ENCODE assay signal across 1 cellular context in the genomic region with DNA sequence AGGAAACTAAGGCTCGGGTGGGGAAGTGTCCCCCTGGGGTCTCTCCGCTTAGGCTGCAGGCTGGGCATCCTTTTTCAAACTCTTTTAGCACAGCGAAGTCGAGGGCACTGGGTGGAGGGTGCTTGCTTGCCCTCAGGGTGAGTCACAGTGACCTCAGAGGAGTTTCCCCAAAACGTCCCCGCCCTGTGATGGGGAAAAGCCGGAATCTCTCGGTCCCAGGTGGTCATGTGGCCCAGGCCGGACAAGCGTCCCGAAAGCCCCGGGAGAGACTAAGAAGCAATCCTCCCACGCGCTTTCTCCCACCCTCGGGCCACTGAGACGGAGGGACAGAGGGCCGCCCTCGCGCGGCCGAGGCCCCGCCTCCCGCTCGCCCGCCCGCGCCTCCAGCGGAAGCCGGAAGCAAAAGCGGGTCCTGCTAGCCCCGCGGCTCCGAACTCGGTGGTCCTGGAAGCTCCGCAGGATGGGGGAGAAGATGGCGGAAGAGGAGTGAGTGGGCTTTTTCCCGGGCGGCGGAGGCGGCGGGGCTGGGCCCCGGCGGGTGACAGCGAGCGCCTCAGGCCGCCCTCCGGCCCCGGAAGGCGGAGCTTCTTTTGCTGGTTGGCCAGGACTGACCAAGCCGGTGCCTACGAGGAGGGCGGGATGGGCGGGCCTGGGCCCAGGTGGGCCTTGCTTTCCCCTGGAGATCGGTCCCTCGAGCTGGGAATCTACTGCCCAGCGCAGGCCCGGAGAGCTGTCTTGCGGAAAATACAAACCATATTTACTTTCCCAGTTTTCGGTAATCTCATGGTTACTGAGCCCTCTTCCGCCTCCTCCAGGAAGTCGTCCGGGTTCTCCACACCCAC.
TF ChIP-seq lines count a peak whose summit lies in the region.

A gene with protein sequence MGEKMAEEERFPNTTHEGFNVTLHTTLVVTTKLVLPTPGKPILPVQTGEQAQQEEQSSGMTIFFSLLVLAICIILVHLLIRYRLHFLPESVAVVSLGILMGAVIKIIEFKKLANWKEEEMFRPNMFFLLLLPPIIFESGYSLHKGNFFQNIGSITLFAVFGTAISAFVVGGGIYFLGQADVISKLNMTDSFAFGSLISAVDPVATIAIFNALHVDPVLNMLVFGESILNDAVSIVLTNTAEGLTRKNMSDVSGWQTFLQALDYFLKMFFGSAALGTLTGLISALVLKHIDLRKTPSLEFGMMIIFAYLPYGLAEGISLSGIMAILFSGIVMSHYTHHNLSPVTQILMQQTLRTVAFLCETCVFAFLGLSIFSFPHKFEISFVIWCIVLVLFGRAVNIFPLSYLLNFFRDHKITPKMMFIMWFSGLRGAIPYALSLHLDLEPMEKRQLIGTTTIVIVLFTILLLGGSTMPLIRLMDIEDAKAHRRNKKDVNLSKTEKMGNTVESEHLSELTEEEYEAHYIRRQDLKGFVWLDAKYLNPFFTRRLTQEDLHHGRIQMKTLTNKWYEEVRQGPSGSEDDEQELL (plus strand): TSS at position 366 of the 842 bp plus-strand sequence. CDS start 95 bp downstream, at position 461.

TF ChIP-seq in HepG2, 621 proteins besides CTCF, POLR2A, EP300 and RAD21 (continued from another document and continues in another):
- TF ChIP-seq, protein P1, sequence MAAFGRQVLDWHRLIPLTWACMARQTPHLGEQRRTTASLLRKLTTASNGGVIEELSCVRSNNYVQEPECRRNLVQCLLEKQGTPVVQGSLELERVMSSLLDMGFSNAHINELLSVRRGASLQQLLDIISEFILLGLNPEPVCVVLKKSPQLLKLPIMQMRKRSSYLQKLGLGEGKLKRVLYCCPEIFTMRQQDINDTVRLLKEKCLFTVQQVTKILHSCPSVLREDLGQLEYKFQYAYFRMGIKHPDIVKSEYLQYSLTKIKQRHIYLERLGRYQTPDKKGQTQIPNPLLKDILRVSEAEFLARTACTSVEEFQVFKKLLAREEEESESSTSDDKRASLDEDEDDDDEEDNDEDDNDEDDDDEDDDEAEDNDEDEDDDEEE (CRISPR knock-in tag; IDR thresholded peaks at IDR 0.05) = no peak
- no peak for TF ChIP-seq SIX4 (CRISPR knock-in tag; IDR thresholded peaks at IDR 0.05)
- TF ChIP-seq RELA (CRISPR knock-in tag; IDR thresholded peaks at IDR 0.05) = no peak; the same call in 1 of the 2 replicates
- TF ChIP-seq NBN (conservative IDR thresholded peaks at IDR 0.05) = no peak
- TF ChIP-seq, protein P2, sequence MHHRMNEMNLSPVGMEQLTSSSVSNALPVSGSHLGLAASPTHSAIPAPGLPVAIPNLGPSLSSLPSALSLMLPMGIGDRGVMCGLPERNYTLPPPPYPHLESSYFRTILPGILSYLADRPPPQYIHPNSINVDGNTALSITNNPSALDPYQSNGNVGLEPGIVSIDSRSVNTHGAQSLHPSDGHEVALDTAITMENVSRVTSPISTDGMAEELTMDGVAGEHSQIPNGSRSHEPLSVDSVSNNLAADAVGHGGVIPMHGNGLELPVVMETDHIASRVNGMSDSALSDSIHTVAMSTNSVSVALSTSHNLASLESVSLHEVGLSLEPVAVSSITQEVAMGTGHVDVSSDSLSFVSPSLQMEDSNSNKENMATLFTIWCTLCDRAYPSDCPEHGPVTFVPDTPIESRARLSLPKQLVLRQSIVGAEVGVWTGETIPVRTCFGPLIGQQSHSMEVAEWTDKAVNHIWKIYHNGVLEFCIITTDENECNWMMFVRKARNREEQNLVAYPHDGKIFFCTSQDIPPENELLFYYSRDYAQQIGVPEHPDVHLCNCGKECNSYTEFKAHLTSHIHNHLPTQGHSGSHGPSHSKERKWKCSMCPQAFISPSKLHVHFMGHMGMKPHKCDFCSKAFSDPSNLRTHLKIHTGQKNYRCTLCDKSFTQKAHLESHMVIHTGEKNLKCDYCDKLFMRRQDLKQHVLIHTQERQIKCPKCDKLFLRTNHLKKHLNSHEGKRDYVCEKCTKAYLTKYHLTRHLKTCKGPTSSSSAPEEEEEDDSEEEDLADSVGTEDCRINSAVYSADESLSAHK (CRISPR knock-in tag; IDR thresholded peaks at IDR 0.05; ENCODE audit: borderline replicate concordance) = no peak; the same call in 1 of the 2 replicates
- TF ChIP-seq, protein P3, sequence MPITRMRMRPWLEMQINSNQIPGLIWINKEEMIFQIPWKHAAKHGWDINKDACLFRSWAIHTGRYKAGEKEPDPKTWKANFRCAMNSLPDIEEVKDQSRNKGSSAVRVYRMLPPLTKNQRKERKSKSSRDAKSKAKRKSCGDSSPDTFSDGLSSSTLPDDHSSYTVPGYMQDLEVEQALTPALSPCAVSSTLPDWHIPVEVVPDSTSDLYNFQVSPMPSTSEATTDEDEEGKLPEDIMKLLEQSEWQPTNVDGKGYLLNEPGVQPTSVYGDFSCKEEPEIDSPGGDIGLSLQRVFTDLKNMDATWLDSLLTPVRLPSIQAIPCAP (CRISPR knock-in tag; IDR thresholded peaks at IDR 0.05; ENCODE audit: low read depth) = no peak
- TF ChIP-seq, protein P4, sequence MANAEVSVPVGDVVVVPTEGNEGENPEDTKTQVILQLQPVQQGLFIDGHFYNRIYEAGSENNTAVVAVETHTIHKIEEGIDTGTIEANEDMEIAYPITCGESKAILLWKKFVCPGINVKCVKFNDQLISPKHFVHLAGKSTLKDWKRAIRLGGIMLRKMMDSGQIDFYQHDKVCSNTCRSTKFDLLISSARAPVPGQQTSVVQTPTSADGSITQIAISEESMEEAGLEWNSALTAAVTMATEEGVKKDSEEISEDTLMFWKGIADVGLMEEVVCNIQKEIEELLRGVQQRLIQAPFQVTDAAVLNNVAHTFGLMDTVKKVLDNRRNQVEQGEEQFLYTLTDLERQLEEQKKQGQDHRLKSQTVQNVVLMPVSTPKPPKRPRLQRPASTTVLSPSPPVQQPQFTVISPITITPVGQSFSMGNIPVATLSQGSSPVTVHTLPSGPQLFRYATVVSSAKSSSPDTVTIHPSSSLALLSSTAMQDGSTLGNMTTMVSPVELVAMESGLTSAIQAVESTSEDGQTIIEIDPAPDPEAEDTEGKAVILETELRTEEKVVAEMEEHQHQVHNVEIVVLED (CRISPR knock-in tag; IDR thresholded peaks at IDR 0.05; ENCODE audit: borderline replicate concordance) = peak; percentile 80; the same call in 1 of the 2 replicates
- no peak; the same call in 1 of the 2 replicates for TF ChIP-seq ZFP36L1 (CRISPR knock-in tag; IDR thresholded peaks at IDR 0.05)
- TF ChIP-seq, protein P5, sequence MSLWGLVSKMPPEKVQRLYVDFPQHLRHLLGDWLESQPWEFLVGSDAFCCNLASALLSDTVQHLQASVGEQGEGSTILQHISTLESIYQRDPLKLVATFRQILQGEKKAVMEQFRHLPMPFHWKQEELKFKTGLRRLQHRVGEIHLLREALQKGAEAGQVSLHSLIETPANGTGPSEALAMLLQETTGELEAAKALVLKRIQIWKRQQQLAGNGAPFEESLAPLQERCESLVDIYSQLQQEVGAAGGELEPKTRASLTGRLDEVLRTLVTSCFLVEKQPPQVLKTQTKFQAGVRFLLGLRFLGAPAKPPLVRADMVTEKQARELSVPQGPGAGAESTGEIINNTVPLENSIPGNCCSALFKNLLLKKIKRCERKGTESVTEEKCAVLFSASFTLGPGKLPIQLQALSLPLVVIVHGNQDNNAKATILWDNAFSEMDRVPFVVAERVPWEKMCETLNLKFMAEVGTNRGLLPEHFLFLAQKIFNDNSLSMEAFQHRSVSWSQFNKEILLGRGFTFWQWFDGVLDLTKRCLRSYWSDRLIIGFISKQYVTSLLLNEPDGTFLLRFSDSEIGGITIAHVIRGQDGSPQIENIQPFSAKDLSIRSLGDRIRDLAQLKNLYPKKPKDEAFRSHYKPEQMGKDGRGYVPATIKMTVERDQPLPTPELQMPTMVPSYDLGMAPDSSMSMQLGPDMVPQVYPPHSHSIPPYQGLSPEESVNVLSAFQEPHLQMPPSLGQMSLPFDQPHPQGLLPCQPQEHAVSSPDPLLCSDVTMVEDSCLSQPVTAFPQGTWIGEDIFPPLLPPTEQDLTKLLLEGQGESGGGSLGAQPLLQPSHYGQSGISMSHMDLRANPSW (CRISPR knock-in tag; IDR thresholded peaks at IDR 0.05; ENCODE audit: borderline replicate concordance) = no peak
- TF ChIP-seq, protein P6, sequence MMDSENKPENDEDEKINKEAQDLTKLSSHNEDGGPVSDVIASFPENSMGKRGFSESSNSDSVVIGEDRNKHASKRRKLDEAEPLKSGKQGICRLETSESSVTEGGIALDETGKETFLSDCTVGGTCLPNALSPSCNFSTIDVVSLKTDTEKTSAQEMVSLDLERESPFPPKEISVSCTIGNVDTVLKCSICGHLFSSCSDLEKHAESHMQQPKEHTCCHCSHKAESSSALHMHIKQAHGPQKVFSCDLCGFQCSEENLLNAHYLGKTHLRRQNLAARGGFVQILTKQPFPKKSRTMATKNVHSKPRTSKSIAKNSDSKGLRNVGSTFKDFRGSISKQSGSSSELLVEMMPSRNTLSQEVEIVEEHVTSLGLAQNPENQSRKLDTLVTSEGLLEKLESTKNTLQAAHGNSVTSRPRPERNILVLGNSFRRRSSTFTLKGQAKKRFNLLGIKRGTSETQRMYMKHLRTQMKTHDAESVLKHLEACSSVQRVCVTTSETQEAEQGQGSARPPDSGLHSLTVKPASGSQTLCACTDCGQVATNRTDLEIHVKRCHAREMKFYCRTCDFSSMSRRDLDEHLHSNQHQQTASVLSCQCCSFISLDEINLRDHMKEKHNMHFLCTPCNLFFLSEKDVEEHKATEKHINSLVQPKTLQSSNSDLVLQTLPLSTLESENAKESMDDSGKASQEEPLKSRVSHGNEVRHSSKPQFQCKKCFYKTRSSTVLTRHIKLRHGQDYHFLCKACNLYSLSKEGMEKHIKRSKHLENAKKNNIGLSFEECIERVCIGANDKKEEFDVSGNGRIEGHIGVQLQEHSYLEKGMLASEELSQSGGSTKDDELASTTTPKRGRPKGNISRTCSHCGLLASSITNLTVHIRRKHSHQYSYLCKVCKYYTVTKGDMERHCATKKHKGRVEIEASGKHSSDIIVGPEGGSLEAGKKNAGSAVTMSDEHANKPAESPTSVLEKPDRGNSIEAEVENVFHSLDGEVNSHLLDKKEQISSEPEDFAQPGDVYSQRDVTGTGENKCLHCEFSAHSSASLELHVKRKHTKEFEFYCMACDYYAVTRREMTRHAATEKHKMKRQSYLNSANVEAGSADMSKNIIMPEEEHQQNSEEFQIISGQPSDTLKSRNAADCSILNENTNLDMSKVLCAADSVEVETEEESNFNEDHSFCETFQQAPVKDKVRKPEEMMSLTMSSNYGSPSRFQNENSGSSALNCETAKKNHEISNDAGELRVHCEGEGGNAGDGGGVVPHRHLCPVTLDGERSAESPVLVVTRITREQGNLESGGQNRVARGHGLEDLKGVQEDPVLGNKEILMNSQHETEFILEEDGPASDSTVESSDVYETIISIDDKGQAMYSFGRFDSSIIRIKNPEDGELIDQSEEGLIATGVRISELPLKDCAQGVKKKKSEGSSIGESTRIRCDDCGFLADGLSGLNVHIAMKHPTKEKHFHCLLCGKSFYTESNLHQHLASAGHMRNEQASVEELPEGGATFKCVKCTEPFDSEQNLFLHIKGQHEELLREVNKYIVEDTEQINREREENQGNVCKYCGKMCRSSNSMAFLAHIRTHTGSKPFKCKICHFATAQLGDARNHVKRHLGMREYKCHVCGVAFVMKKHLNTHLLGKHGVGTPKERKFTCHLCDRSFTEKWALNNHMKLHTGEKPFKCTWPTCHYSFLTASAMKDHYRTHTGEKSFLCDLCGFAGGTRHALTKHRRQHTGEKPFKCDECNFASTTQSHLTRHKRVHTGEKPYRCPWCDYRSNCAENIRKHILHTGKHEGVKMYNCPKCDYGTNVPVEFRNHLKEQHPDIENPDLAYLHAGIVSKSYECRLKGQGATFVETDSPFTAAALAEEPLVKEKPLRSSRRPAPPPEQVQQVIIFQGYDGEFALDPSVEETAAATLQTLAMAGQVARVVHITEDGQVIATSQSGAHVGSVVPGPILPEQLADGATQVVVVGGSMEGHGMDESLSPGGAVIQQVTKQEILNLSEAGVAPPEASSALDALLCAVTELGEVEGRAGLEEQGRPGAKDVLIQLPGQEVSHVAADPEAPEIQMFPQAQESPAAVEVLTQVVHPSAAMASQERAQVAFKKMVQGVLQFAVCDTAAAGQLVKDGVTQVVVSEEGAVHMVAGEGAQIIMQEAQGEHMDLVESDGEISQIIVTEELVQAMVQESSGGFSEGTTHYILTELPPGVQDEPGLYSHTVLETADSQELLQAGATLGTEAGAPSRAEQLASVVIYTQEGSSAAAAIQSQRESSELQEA (CRISPR knock-in tag; IDR thresholded peaks at IDR 0.05; ENCODE audit: not compliant biosample characterization) = no peak
- peak; percentile 93; the same call in 1 of the 2 replicates for TF ChIP-seq ZNF775 (CRISPR knock-in tag; IDR thresholded peaks at IDR 0.05; ENCODE audit: borderline replicate concordance)
- peak; percentile 99 for TF ChIP-seq ZFP36 (IDR thresholded peaks at IDR 0.05; ENCODE audit: borderline replicate concordance, low read depth, low read length, partially characterized antibody)
- no peak for TF ChIP-seq CREM (IDR thresholded peaks at IDR 0.05)
- TF ChIP-seq CREM (CRISPR knock-in tag; IDR thresholded peaks at IDR 0.05) = no peak
- TF ChIP-seq RBAK (CRISPR knock-in tag; IDR thresholded peaks at IDR 0.05) = no peak
- peak; percentile 58; the same call in 1 of the 2 replicates for TF ChIP-seq NPAS2 (CRISPR knock-in tag; IDR thresholded peaks at IDR 0.05; ENCODE audit: borderline replicate concordance)
- TF ChIP-seq, protein P7, sequence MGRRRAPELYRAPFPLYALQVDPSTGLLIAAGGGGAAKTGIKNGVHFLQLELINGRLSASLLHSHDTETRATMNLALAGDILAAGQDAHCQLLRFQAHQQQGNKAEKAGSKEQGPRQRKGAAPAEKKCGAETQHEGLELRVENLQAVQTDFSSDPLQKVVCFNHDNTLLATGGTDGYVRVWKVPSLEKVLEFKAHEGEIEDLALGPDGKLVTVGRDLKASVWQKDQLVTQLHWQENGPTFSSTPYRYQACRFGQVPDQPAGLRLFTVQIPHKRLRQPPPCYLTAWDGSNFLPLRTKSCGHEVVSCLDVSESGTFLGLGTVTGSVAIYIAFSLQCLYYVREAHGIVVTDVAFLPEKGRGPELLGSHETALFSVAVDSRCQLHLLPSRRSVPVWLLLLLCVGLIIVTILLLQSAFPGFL (CRISPR knock-in tag; IDR thresholded peaks at IDR 0.05) = no peak
- TF ChIP-seq ATRX (CRISPR knock-in tag; IDR thresholded peaks at IDR 0.05; ENCODE audit: borderline replicate concordance) = no peak
- peak; percentile 96 for TF ChIP-seq YEATS4 (CRISPR knock-in tag; IDR thresholded peaks at IDR 0.05; ENCODE audit: borderline replicate concordance)
- no peak; the same call in 1 of the 2 replicates for TF ChIP-seq ZNF570 (CRISPR knock-in tag; IDR thresholded peaks at IDR 0.05; ENCODE audit: borderline replicate concordance)
- TF ChIP-seq U2AF2 (IDR thresholded peaks at IDR 0.05; ENCODE audit: low read depth, low read length) = peak; percentile 83
- TF ChIP-seq SRSF9 (IDR thresholded peaks at IDR 0.05; ENCODE audit: borderline replicate concordance, insufficient read depth, low read depth, low read length, poor library complexity, severe bottlenecking) = no peak
- TF ChIP-seq, protein P8, sequence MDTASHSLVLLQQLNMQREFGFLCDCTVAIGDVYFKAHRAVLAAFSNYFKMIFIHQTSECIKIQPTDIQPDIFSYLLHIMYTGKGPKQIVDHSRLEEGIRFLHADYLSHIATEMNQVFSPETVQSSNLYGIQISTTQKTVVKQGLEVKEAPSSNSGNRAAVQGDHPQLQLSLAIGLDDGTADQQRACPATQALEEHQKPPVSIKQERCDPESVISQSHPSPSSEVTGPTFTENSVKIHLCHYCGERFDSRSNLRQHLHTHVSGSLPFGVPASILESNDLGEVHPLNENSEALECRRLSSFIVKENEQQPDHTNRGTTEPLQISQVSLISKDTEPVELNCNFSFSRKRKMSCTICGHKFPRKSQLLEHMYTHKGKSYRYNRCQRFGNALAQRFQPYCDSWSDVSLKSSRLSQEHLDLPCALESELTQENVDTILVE (CRISPR knock-in tag; IDR thresholded peaks at IDR 0.05) = peak; percentile 74; the same call in 1 of the 2 replicates
